In the genomic region with DNA sequence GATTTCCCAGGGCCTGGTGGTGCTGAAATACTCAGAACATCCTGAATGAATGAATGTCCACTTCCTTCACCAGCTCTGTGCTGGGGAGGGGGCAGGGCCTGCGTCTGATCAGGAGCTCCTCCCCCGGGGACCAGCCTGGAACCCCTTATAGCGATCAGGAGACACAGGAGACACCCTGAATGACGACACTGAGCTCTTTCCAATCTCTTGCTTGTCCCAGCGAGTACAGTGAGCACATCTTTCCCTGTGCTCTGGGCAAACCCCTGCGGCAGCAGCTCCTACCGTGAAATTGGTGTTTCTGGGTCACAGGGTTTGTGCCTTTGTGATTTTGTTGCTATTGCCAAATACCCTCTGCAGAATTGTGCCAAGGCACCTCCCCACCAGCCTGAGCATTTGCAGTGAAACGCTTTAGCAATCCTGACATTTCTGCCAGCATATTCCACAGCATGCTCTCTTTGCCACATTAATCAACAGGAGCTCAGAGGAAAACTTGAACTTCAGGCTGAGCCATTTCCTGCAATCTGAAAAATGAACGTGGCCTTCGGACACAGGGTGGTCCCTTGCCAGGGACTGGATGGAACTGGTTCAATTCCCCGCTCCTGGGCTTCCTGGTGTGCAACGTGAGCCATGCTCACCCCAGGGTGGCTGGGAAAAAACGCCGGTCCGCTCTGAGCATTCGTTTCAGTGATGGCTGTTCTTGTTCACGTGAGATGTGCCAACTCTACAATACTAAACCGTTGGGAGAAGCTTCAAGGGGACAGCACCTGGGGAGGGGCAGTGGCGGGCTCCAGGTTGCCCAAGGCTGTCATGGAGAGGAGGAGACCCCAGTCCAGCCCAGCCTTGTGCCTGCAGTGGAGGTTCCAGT, we compare ENCODE assay signal across 12 cellular contexts. TPM values are rescaled to one million over a fixed set of nuclear protein-coding genes. Genes with fewer than 3 reads are reported as not detected.
DNase-seq lines count a peak whose midpoint lies in the region; ATAC-seq, FAIRE-seq and TF ChIP-seq lines count a peak whose summit lies in the region.
"Had no signal": no experiment of that assay in that cellular context is flagged by ENCODE, and none has a peak within 500 bp of the region (broad histone marks: within the 10 kb centered on the region; RNA-seq: fewer than 3 reads in every experiment).

No MANE protein-coding gene starts in this region.

- no peak; the same call in 1 of the 2 replicates for TF ChIP-seq POLR2A in K562 (conservative IDR thresholded peaks at IDR 0.05)

- H3K79me2 ChIP-seq in K562 (ENCODE audit: control insufficient read depth, insufficient read depth, low read length): peaks cover 5% of the 10 kb centered on the region; the same call in 2 of the 3 replicates

- in situ Hi-C loops in K562 (cut with MboI): no loop called here

- BruUV-seq in K562 (replicated peaks; lab: Mats Ljungman, UMichigan): no TSS peak

- no peak for TF ChIP-seq CTCF in AG10803 (conservative IDR thresholded peaks at IDR 0.05; ENCODE audit: low read length)
- no peak for TF ChIP-seq CTCF in K562 (IDR thresholded peaks at IDR 0.05 in 2 of 3, conservative IDR thresholded peaks at IDR 0.05 in 1 of 3; ENCODE audit: insufficient read depth in 2 of 3, low read depth in 1 of 3, low read length in 3 of 3)

- H4K20me1 ChIP-seq in K562 (replicated peaks; ENCODE audit: control insufficient read depth, insufficient read depth, low read length): peaks cover 19% of the 10 kb centered on the region; the same call in 1 of the 2 replicates

- H3K27me3 ChIP-seq in K562 (ENCODE audit: control insufficient read depth in 2 of 2, insufficient read depth in 2 of 2, low read length in 2 of 2): peaks cover 0 to 5% of the 10 kb centered on the region in 2 experiments; a peak in 2 of 5 replicates

- H3K27ac ChIP-seq in K562 (ENCODE audit: extremely low read depth, low read depth, low read length): no peak overlapping the region
- H3K27ac ChIP-seq: VCaP had no signal

- intact Hi-C loops in K562 (cut with micrococcal nuclease): no loop called here

- peak overlapping the region; percentile 8; the same call in 1 of the 2 replicates for H3K4me2 ChIP-seq in K562 (ENCODE audit: insufficient read depth, low read length)

- H3K9me1 ChIP-seq in K562 (ENCODE audit: control insufficient read depth, insufficient read depth, low read length): peaks cover 4% of the 10 kb centered on the region

- no peaks in the 10 kb centered on the region for H3K9me3 Mint-ChIP-seq in activated T-helper 17 cell treated with anti-CD3 and anti-CD28 coated beads, Interleukin-2, amount 50 U/mL, for 72 hours

- H2AFZ ChIP-seq in K562 (ENCODE audit: low read depth, low read length): no peak overlapping the region

- H3K9me3 ChIP-seq in K562 (replicated peaks; ENCODE audit: control insufficient read depth, insufficient read depth, low read depth, low read length): no peaks in the 10 kb centered on the region

- H3K27ac Mint-ChIP-seq in activated T-helper 17 cell treated with anti-CD3 and anti-CD28 coated beads, Interleukin-2, amount 50 U/mL, for 72 hours: no peak overlapping the region

- CTCF ChIA-PET in K562 (lab: Yijun Ruan, JAX; ENCODE audit: low intra/inter-chr PET ratio): no interaction called here

- H3K4me3 Mint-ChIP-seq in activated T-helper 17 cell treated with anti-CD3 and anti-CD28 coated beads, Interleukin-2, amount 50 U/mL, for 72 hours: no peak overlapping the region

- H3K4me1 Mint-ChIP-seq in activated T-helper 17 cell treated with anti-CD3 and anti-CD28 coated beads, Interleukin-2, amount 50 U/mL, for 72 hours: peaks cover 23% of the 10 kb centered on the region

- POLR2A ChIA-PET in K562 (lab: Yijun Ruan, JAX): interaction anchor here (0.6 to 0.7 kb wide), 2 partner anchors 22 to 63 kb away, joined by 3 to 4 read pairs; no protein-coding TSS in a partner anchor

- H3K36me3 Mint-ChIP-seq in activated T-helper 17 cell treated with anti-CD3 and anti-CD28 coated beads, Interleukin-2, amount 50 U/mL, for 72 hours (ENCODE audit: low read depth): no peaks in the 10 kb centered on the region
- H3K36me3 Mint-ChIP-seq: activated naive CD4-positive, alpha-beta T cell treated with anti-CD3 and anti-CD28 coated beads, Interleukin-2, amount 50 U/mL, for 72 hours had no signal

- ATAC-seq in K562: no peak
- no peak for ATAC-seq in activated T-helper 17 cell treated with anti-CD3 and anti-CD28 coated beads, Interleukin-2, amount 50 U/mL, for 72 hours (replicated peaks)
- ATAC-seq: activated naive CD4-positive, alpha-beta T cell treated with anti-CD3 and anti-CD28 coated beads, Interleukin-2, amount 50 U/mL, for 72 hours; GM12878 had no signal

- no peaks in the 10 kb centered on the region for H3K36me3 ChIP-seq in K562 (ENCODE audit: control insufficient read depth, insufficient read depth, low read length)

- no peak overlapping the region for H3K4me3 ChIP-seq in AG10803 (ENCODE audit: low read length)
- H3K4me3 ChIP-seq in K562: no peak overlapping the region
- H3K4me3 ChIP-seq: GM12878 had no signal

- peak; percentile 52 for FAIRE-seq in K562 (lab: Jason Lieb, UNC)
- FAIRE-seq: GM12878 had no signal

- peak overlapping the region in 1 of 2 experiments; percentile 6; a peak in 2 of 4 replicates for H3K9ac ChIP-seq in K562 (ENCODE audit: insufficient read depth in 1 of 2, low read depth in 2 of 2, low read length in 2 of 2)

- H3K27me3 Mint-ChIP-seq in activated T-helper 17 cell treated with anti-CD3 and anti-CD28 coated beads, Interleukin-2, amount 50 U/mL, for 72 hours: no peaks in the 10 kb centered on the region

- peak; percentile 80 for DNase-seq in AG10803 (ENCODE audit: low read depth)
- DNase-seq in K562 (ENCODE audit: extremely low read depth in 1 of 4, low spot score in 3 of 4): no peak
- DNase-seq in lung microvascular endothelial cell (ENCODE audit: low read depth in 2 of 2): peak; percentile 40
- DNase-seq in pons (ENCODE audit: low spot score): no peak
- no peak for DNase-seq in NCI-H2196 (lab: John Stamatoyannopoulos, UW; ENCODE audit: unreplicated experiment)
- DNase-seq in NCI-H2029 (lab: John Stamatoyannopoulos, UW): no peak
- DNase-seq: kidney glomerular epithelial cell had no signal

- peaks cover 20 to 80% of the 10 kb centered on the region in 2 experiments for H3K4me1 ChIP-seq in K562 (replicated peaks in 1 of 2; ENCODE audit: control insufficient read depth in 2 of 2, insufficient read depth in 2 of 2, low read length in 2 of 2)

- TF ChIP-seq EP300 in Ishikawa (IDR thresholded peaks at IDR 0.05; ENCODE audit: borderline replicate concordance) (peak; percentile 64; the same call in 1 of the 2 replicates), K562 (IDR thresholded peaks at IDR 0.05; ENCODE audit: low read length) (no peak)

- TF ChIP-seq RAD21 in Ishikawa (IDR thresholded peaks at IDR 0.05; ENCODE audit: low read depth): no peak
- no peak for TF ChIP-seq RAD21 in K562 (CRISPR knock-in tag; conservative IDR thresholded peaks at IDR 0.05 in 1 of 2, IDR thresholded peaks at IDR 0.05 in 1 of 2)

- WGBS in K562 (ENCODE audit: insufficient coverage, low coverage, missing lambda C conversion rate): 27% methylated on average over 18 of the region's 19 CpGs

RNA-seq across cellular contexts. Expression of gene MRGBP, which starts 23.0 kb away (rescaled TPM):
- 11.0 and 21.6 TPM in 2 replicates for total RNA-seq in K562 (2011; cell fraction: chromatin; rRNA removed; ENCODE audit: low replicate concordance)
- total RNA-seq in K562 (2011; cell fraction: nucleolus; rRNA removed): 16.4 and 17.2 TPM in 2 replicates
- 12.8 and 15.0 TPM in 2 replicates for total RNA-seq in K562 (2011; cell fraction: nucleoplasm; rRNA removed)
- total RNA-seq in K562 (2014; rRNA removed) (31.3 and 37.0 TPM in 2 replicates), K562 (2014; rRNA removed; fragmentation: Illumina TruSeq; extraction: Trizol) (18.1 TPM in 2 replicates), K562 (2015; rRNA removed; fragmentation: Illumina TruSeq; extraction: Trizol) (25.2 and 25.7 TPM in 2 replicates), K562 (2021) (25.1 and 26.1 TPM in 2 replicates), lung microvascular endothelial cell (12.4 and 12.7 TPM in 2 replicates)
- polyA plus RNA-seq in K562 (2011; rRNA removed) (18.7 and 20.7 TPM in 2 replicates), K562 (2014; fragmentation: Illumina TruSeq; extraction: Trizol) (18.4 and 21.0 TPM in 2 replicates), K562 (2014; fragmentation: Nextera tagmentation; extraction: Ambion mirVana) (1 to 10 TPM; 1.9 to 2.8 TPM), K562 (2014; rRNA removed) (26.3 and 26.7 TPM in 2 replicates)
- polyA plus RNA-seq in K562 (2011; cell fraction: cytosol; rRNA removed): 20.8 and 28.5 TPM in 2 replicates
- polyA plus RNA-seq in K562 (2011; cell fraction: nucleus; rRNA removed): 27.0 and 39.1 TPM in 2 replicates
- 14.8 and 21.7 TPM in 2 replicates for polyA plus RNA-seq in K562 (2012)
- polyA minus RNA-seq in K562 (2011; rRNA and poly(A)+ RNA removed): 12.7 and 15.7 TPM in 2 replicates
- polyA minus RNA-seq in K562 (2011; cell fraction: cytosol; rRNA and poly(A)+ RNA removed): 9.6 and 11.5 TPM in 2 replicates
- 9.4 and 12.2 TPM in 2 replicates for polyA minus RNA-seq in K562 (2011; cell fraction: nucleus; rRNA and poly(A)+ RNA removed)
- 10 to 100 TPM; 16.0 to 20.5 TPM for total RNA-seq in activated T-helper 17 cell treated with anti-CD3 and anti-CD28 coated beads, Interleukin-2, amount 50 U/mL, for 72 hours

RNA-seq across cellular contexts. Expression of gene OGFR, which starts 31.4 kb away (rescaled TPM):
- 16.5 and 43.5 TPM in 2 replicates for total RNA-seq in K562 (2011; cell fraction: chromatin; rRNA removed; ENCODE audit: low replicate concordance)
- total RNA-seq in K562 (2011; cell fraction: nucleolus; rRNA removed): 33.8 and 38.4 TPM in 2 replicates
- total RNA-seq in K562 (2011; cell fraction: nucleoplasm; rRNA removed): 22.4 and 24.6 TPM in 2 replicates
- total RNA-seq in K562 (2014; rRNA removed): 56.3 and 56.5 TPM in 2 replicates
- 8.9 and 10.3 TPM in 2 replicates for total RNA-seq in K562 (2014; rRNA removed; fragmentation: Illumina TruSeq; extraction: Trizol)
- total RNA-seq in K562 (2015; rRNA removed; fragmentation: Illumina TruSeq; extraction: Trizol): 17.5 and 18.7 TPM in 2 replicates
- 33.1 and 36.5 TPM in 2 replicates for total RNA-seq in K562 (2021)
- polyA plus RNA-seq in K562 (2011; rRNA removed): 23.3 and 25.4 TPM in 2 replicates
- 15.8 and 36.7 TPM in 2 replicates for polyA plus RNA-seq in K562 (2011; cell fraction: cytosol; rRNA removed)
- 32.3 and 48.8 TPM in 2 replicates for polyA plus RNA-seq in K562 (2011; cell fraction: nucleus; rRNA removed)
- 21.1 and 26.0 TPM in 2 replicates for polyA plus RNA-seq in K562 (2012)
- 16.6 and 22.0 TPM in 2 replicates for polyA plus RNA-seq in K562 (2014; fragmentation: Illumina TruSeq; extraction: Trizol)
- under 1 TPM; 0.39 TPM for polyA plus RNA-seq in K562 (2014; fragmentation: Nextera tagmentation; extraction: Ambion mirVana)
- 34.2 and 36.7 TPM in 2 replicates for polyA plus RNA-seq in K562 (2014; rRNA removed)
- polyA minus RNA-seq in K562 (2011; rRNA and poly(A)+ RNA removed): 17.7 and 23.1 TPM in 2 replicates
- polyA minus RNA-seq in K562 (2011; cell fraction: cytosol; rRNA and poly(A)+ RNA removed): 19.9 and 22.3 TPM in 2 replicates
- 8.8 and 9.7 TPM in 2 replicates for polyA minus RNA-seq in K562 (2011; cell fraction: nucleus; rRNA and poly(A)+ RNA removed)
- 19.2 and 23.0 TPM in 2 replicates for total RNA-seq in lung microvascular endothelial cell
- 10 to 100 TPM; 42.3 to 52.6 TPM for total RNA-seq in activated T-helper 17 cell treated with anti-CD3 and anti-CD28 coated beads, Interleukin-2, amount 50 U/mL, for 72 hours

RNA-seq across cellular contexts. Expression of gene COL9A3, which starts 43.6 kb away (rescaled TPM):
- 2.5 and 7.3 TPM in 2 replicates for total RNA-seq in K562 (2011; cell fraction: chromatin; rRNA removed; ENCODE audit: low replicate concordance)
- 4.0 and 4.9 TPM in 2 replicates for total RNA-seq in K562 (2011; cell fraction: nucleolus; rRNA removed)
- total RNA-seq in K562 (2011; cell fraction: nucleoplasm; rRNA removed): 2.8 and 4.0 TPM in 2 replicates
- total RNA-seq in K562 (2014; rRNA removed) (0.77 and 1.9 TPM in 2 replicates), K562 (2014; rRNA removed; fragmentation: Illumina TruSeq; extraction: Trizol) (0.18 and 0.51 TPM in 2 replicates), K562 (2015; rRNA removed; fragmentation: Illumina TruSeq; extraction: Trizol) (0.98 and 1.4 TPM in 2 replicates), K562 (2021) (1.3 and 1.7 TPM in 2 replicates), lung microvascular endothelial cell (0.44 and 0.99 TPM in 2 replicates)
- polyA plus RNA-seq in K562 (2011; rRNA removed) (1.3 and 2.5 TPM in 2 replicates), K562 (2014; fragmentation: Illumina TruSeq; extraction: Trizol) (0.48 and 0.76 TPM in 2 replicates), K562 (2014; fragmentation: Nextera tagmentation; extraction: Ambion mirVana) (under 1 TPM in 1 of 2 experiments, not detected in 1; 0.14 TPM), K562 (2014; rRNA removed) (3.0 and 3.6 TPM in 2 replicates)
- 1.7 and 1.9 TPM in 2 replicates for polyA plus RNA-seq in K562 (2011; cell fraction: cytosol; rRNA removed)
- 12.1 and 20.8 TPM in 2 replicates for polyA plus RNA-seq in K562 (2011; cell fraction: nucleus; rRNA removed)
- polyA plus RNA-seq in K562 (2012): 2.0 and 3.0 TPM in 2 replicates
- polyA minus RNA-seq in K562 (2011; rRNA and poly(A)+ RNA removed): 0.35 and 0.87 TPM in 2 replicates
- polyA minus RNA-seq in K562 (2011; cell fraction: cytosol; rRNA and poly(A)+ RNA removed): 1.3 TPM in 1 of 2 replicates, not detected in the other
- polyA minus RNA-seq in K562 (2011; cell fraction: nucleus; rRNA and poly(A)+ RNA removed): 1.2 and 2.3 TPM in 2 replicates
- not detected for total RNA-seq in activated T-helper 17 cell treated with anti-CD3 and anti-CD28 coated beads, Interleukin-2, amount 50 U/mL, for 72 hours
- total RNA-seq: activated naive CD4-positive, alpha-beta T cell treated with anti-CD3 and anti-CD28 coated beads, Interleukin-2, amount 50 U/mL, for 72 hours had no signal

Comparison
In these comparisons a context has a peak if more than half of its experiments do, and no peak if none do; other contexts are left out.
1. DNase-seq: peak in AG10803 (single experiment) and lung microvascular endothelial cell (2 of 2); none in K562 (0 of 4), pons (single experiment), NCI-H2196 (single experiment) and NCI-H2029 (single experiment).